Comparison of ENCODE assay signal across 29 cellular contexts in the genomic region with DNA sequence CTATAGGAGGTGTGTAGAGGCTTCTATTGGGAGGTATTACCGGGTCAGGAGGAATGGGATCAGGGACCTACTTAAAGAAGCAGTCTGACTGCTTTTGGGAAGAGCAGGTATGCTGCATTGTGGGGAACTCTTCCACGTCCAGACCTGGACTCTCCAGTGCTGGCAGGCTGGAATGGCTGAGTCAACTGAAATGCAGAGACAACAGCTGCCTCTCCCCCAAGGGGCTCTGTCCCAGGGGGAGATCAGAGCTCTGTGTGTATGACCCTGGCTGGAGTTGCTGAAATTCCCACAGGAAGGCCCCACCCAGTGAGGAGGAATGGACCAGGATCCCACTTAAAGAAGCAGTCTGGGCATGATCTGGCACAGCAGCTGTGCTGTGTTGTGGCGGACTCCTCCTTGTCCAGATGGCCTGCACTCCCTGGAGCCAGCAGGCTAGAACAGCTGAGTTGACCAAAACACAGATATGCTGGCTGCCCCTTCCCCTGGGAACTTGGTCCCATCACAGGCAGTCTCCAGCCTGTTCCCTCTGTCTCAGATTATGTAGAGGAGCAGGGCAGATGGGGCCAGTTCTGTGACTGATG. TPM values are rescaled to one million over a fixed set of nuclear protein-coding genes. Genes with fewer than 3 reads are reported as not detected.
DNase-seq lines count a peak whose midpoint lies in the region; ATAC-seq and TF ChIP-seq lines count a peak whose summit lies in the region.
"Had no signal": no experiment of that assay in that cellular context is flagged by ENCODE, and none has a peak within 500 bp of the region (broad histone marks: within the 10 kb centered on the region; RNA-seq: fewer than 3 reads in every experiment).

No MANE protein-coding gene starts in this region.

- 51 to 69% (median 59%) methylated on average over 2 to 3 of the region's 3 CpGs for WGBS in heart left ventricle, 4 donors
- WGBS in GM23248 (ENCODE audit: low coverage in 1 of 2, low lambda C conversion rate in 2 of 2, missing lambda C conversion rate in 2 of 2), 2 experiments = 15 to 16% methylated on average over 3 of the region's 3 CpGs

- H4K20me1 ChIP-seq in GM23248 (ENCODE audit: insufficient read depth) = no peaks in the 10 kb centered on the region

- POLR2A ChIA-PET in Caco-2 (lab: Charles Lee) = no interaction called here

- H3K4me1 Mint-ChIP-seq in Caco-2 (ENCODE audit: low read depth, unreplicated experiment) = no peaks in the 10 kb centered on the region
- H3K4me1 Mint-ChIP-seq: CD4-positive, alpha-beta memory T cell; naive B cell had no signal

- H3K27ac ChIP-seq in heart left ventricle (no peak overlapping the region), GM23248 (no peak overlapping the region)
- H3K27ac ChIP-seq: A549, breast epithelium, gastrocnemius medialis, tibial nerve had no signal

- H3K9me3 Mint-ChIP-seq in Caco-2 (ENCODE audit: unreplicated experiment) = no peaks in the 10 kb centered on the region
- H3K9me3 Mint-ChIP-seq: activated T-cell treated with anti-CD3 and anti-CD28 coated beads, Interleukin-2, amount 50 U/mL, for 24 hours had no signal

- H3K27ac Mint-ChIP-seq in Caco-2 (ENCODE audit: unreplicated experiment) = no peak overlapping the region
- H3K27ac Mint-ChIP-seq: activated naive CD8-positive, alpha-beta T cell; activated T-cell treated with anti-CD3 and anti-CD28 coated beads, Interleukin-2, amount 50 U/mL, for 24 hours; CD4-positive, alpha-beta memory T cell; naive B cell; progenitor cell of endocrine pancreas had no signal

- no peak overlapping the region for H3K4me2 ChIP-seq in GM23248 (ENCODE audit: unreplicated experiment)
- H3K4me2 ChIP-seq: A549 had no signal

- no peak overlapping the region for H3K9ac ChIP-seq in GM23248

- TF ChIP-seq POLR2A in heart left ventricle (IDR thresholded peaks at IDR 0.05) = no peak

- H3K79me2 ChIP-seq in GM23248 (ENCODE audit: insufficient read depth) = no peaks in the 10 kb centered on the region

- intact Hi-C loops in heart left ventricle (cut with DNase I) (no loop called here), Caco-2 (cut with micrococcal nuclease; ENCODE audit: unreplicated experiment) (no loop called here)

- CTCF ChIA-PET in Caco-2 (lab: Charles Lee) = no interaction called here

- TF ChIP-seq CTCF in heart left ventricle (IDR thresholded peaks at IDR 0.05) (no peak), Caco-2 (IDR thresholded peaks at IDR 0.05; ENCODE audit: insufficient read depth in 1 of 2, low read depth in 1 of 2, low read length in 1 of 2, severe bottlenecking in 1 of 2, unreplicated experiment in 1 of 2) (no peak)

- H3K27me3 Mint-ChIP-seq in Caco-2 (ENCODE audit: insufficient read depth, unreplicated experiment) = no peaks in the 10 kb centered on the region
- H3K27me3 Mint-ChIP-seq: progenitor cell of endocrine pancreas had no signal

- no peaks in the 10 kb centered on the region for H3K4me1 ChIP-seq in heart left ventricle
- peaks cover 4% of the 10 kb centered on the region; the same call in 1 of the 2 replicates for H3K4me1 ChIP-seq in Caco-2
- no peaks in the 10 kb centered on the region for H3K4me1 ChIP-seq in GM23248 (ENCODE audit: insufficient read depth)
- H3K4me1 ChIP-seq: breast epithelium, gastrocnemius medialis, tibial nerve had no signal

- H3K9me3 ChIP-seq in heart left ventricle (no peaks in the 10 kb centered on the region), Caco-2 (no peaks in the 10 kb centered on the region), GM23248 (ENCODE audit: low read depth) (no peaks in the 10 kb centered on the region)
- H3K9me3 ChIP-seq: A549, breast epithelium, gastrocnemius medialis had no signal

- peak in 1 of 4 donors; percentile 39 for ATAC-seq in heart left ventricle
- ATAC-seq: A549, gastrocnemius medialis, GM12878, sciatic nerve had no signal

- in situ Hi-C loops in GM23248 (cut with MboI) = no loop called here

- H2AFZ ChIP-seq in GM23248 = no peak overlapping the region

- no TSS peak for BruUV-seq in Caco-2 (replicated peaks; lab: Mats Ljungman, UMichigan)

- DNase-seq in NCI-H82 (lab: John Stamatoyannopoulos, UW) (peak; percentile 65), NCI-H82 treated with DMSO at 0.1 percent for 48 hours (lab: John Stamatoyannopoulos, UW; ENCODE audit: unreplicated experiment) (no peak), NCI-H69 (lab: John Stamatoyannopoulos, UW) (peak; percentile 89), heart left ventricle (peak in 4 of 5 donors; percentile 7 to 54 (median 36)), retina (peak; percentile 28), Caco-2 (no peak), GM23248 (no peak), NCI-H2107 (lab: John Stamatoyannopoulos, UW) (no peak)
- DNase-seq: activated CD4-positive, CD25-positive, alpha-beta regulatory T cell; activated effector memory CD4-positive, alpha-beta T cell treated with anti-CD3 and anti-CD28 coated beads, Interleukin-2, amount 50 U/mL, for 16 hours; activated T-cell treated with anti-CD3 and anti-CD28 coated beads, Interleukin-2, amount 50 U/mL, for 24 hours; AML-193; DMS153; gastrocnemius medialis; H7; naive B cell; NCI-H1436 treated with DMSO at 0.1 percent for 48 hours; NCI-H510A treated with DMSO at 0.1 percent for 48 hours; stimulated activated CD4-positive, alpha-beta T cell treated with anti-CD3 and anti-CD28 coated beads, Interleukin-4, amount 100 ng/mL, for 24 hours had no signal

- no peaks in the 10 kb centered on the region for H3F3A ChIP-seq in GM23248 (ENCODE audit: insufficient read depth)

- no peaks in the 10 kb centered on the region for H3K27me3 ChIP-seq in heart left ventricle
- no peaks in the 10 kb centered on the region for H3K27me3 ChIP-seq in Caco-2 (replicated peaks; ENCODE audit: control insufficient read depth, insufficient read depth, low read length)
- H3K27me3 ChIP-seq in GM23248 (replicated peaks; ENCODE audit: insufficient read depth) = no peaks in the 10 kb centered on the region
- H3K27me3 ChIP-seq: breast epithelium, gastrocnemius medialis, tibial nerve had no signal

- no peaks in the 10 kb centered on the region for H3K36me3 Mint-ChIP-seq in Caco-2 (ENCODE audit: insufficient read depth, unreplicated experiment)
- H3K36me3 Mint-ChIP-seq: activated naive CD8-positive, alpha-beta T cell; CD4-positive, alpha-beta memory T cell; naive B cell had no signal

- no peak overlapping the region for H3K4me3 ChIP-seq in heart left ventricle
- no peak overlapping the region for H3K4me3 ChIP-seq in Caco-2 (ENCODE audit: low read depth, low read length)
- H3K4me3 ChIP-seq in GM23248 = no peak overlapping the region
- H3K4me3 ChIP-seq: A549, breast epithelium, gastrocnemius medialis, GM12878, tibial nerve had no signal

- no peak overlapping the region for H3K4me3 Mint-ChIP-seq in Caco-2 (ENCODE audit: unreplicated experiment)
- H3K4me3 Mint-ChIP-seq: activated naive CD8-positive, alpha-beta T cell; activated T-cell treated with anti-CD3 and anti-CD28 coated beads, Interleukin-2, amount 50 U/mL, for 24 hours; CD4-positive, alpha-beta memory T cell; naive B cell had no signal

- no peaks in the 10 kb centered on the region for H3K9me2 ChIP-seq in GM23248 (ENCODE audit: insufficient read depth)

- H3K36me3 ChIP-seq in heart left ventricle = no peaks in the 10 kb centered on the region
- H3K36me3 ChIP-seq in Caco-2 (ENCODE audit: control insufficient read depth, insufficient read depth, low read length) = no peaks in the 10 kb centered on the region
- H3K36me3 ChIP-seq in GM23248 (ENCODE audit: low read depth) = no peaks in the 10 kb centered on the region
- H3K36me3 ChIP-seq: breast epithelium, gastrocnemius medialis, tibial nerve had no signal

RNA-seq across cellular contexts. Expression of a gene that starts 25.4 kb away (rescaled TPM):
- total RNA-seq in heart left ventricle (not detected), Caco-2 (2022) (not detected in 2 replicates)
- polyA plus RNA-seq in heart left ventricle (not detected), GM23248 (2016; fragmentation: Nextera tagmentation; extraction: Ambion mirVana) (not detected in 2 replicates)
- not detected in 2 replicates for total RNA-seq in GM23248 (2014; rRNA removed; shearing (Covaris generic))
- total RNA-seq: breast epithelium; CD4-positive, alpha-beta memory T cell; gastrocnemius medialis; GM12878; H7; progenitor cell of endocrine pancreas; sciatic nerve; SK-MEL-5; T-helper 1 cell treated with Interleukin-12 subunit alpha and Interleukin-12 subunit beta and Interleukin-4 antibody, amounts not matched to agents 30 ng/mL and 1 ng/mL, for 36 hours; tibial nerve had no signal
- polyA plus RNA-seq: A549; CD4-positive, alpha-beta memory T cell; GM12878 had no signal

RNA-seq across cellular contexts. Expression of a gene that starts 27.6 kb away (rescaled TPM):
- total RNA-seq in heart left ventricle (1 to 10 TPM; 1.8 to 5.1 (median 4.1) TPM), Caco-2 (2022) (5.1 and 5.8 TPM in 2 replicates)
- polyA plus RNA-seq in heart left ventricle (1 to 10 TPM; 1.8 to 4.8 TPM), GM23248 (2016; fragmentation: Nextera tagmentation; extraction: Ambion mirVana) (3.8 and 6.3 TPM in 2 replicates)
- 1.6 and 5.3 TPM in 2 replicates for total RNA-seq in GM23248 (2014; rRNA removed; shearing (Covaris generic))

RNA-seq across cellular contexts. Expression of a gene that starts 38.4 kb away (rescaled TPM):
- total RNA-seq in heart left ventricle = 1 to 10 TPM; 1.5 to 5.0 (median 2.8) TPM
- under 1 TPM; 0.44 to 0.91 TPM for polyA plus RNA-seq in heart left ventricle
- total RNA-seq in Caco-2 (2022) = 0.77 and 2.1 TPM in 2 replicates
- not detected in 2 replicates for total RNA-seq in GM23248 (2014; rRNA removed; shearing (Covaris generic))
- not detected in 2 replicates for polyA plus RNA-seq in GM23248 (2016; fragmentation: Nextera tagmentation; extraction: Ambion mirVana)
- polyA plus RNA-seq: CD4-positive, alpha-beta memory T cell had no signal

Comparison
In these comparisons a context has a peak if more than half of its experiments do, and no peak if none do; other contexts are left out.
1. DNase-seq: peak in NCI-H82 (single experiment), NCI-H69 (single experiment), heart left ventricle (4 of 5) and retina (single experiment); none in NCI-H82 treated with DMSO at 0.1 percent for 48 hours (single experiment), Caco-2 (0 of 2), GM23248 (single experiment) and NCI-H2107 (single experiment).